Comparison of ENCODE assay signal across 8 cellular contexts in genomic region chr13:76991796-76992547, GRCh38. TPM values are rescaled to one million over a fixed set of nuclear protein-coding genes. Genes with fewer than 3 reads are reported as not detected.
DNase-seq lines count a peak whose midpoint lies in the region; ATAC-seq and TF ChIP-seq lines count a peak whose summit lies in the region.

TSS of gene CLN5 (plus strand) at chr13:76992081. CDS start at chr13:76992099, 18 bp downstream.

- peak; percentile 86 for DNase-seq in NCI-H146 treated with DMSO at 0.1 percent for 48 hours (lab: John Stamatoyannopoulos, UW; ENCODE audit: unreplicated experiment)
- DNase-seq in anterior cingulate cortex (lab: John Stamatoyannopoulos, UW), result peak; percentile 56 to 93 (median 88)
- DNase-seq in right atrium auricular region (ENCODE audit: low spot score), result peak; percentile 95
- peak; percentile 95 to 98 for DNase-seq in psoas muscle

- H3K4me3 ChIP-seq in right atrium auricular region (peak within 1 kb of the TSS; percentile 83 to 87), psoas muscle (peak within 1 kb of the TSS; percentile 86), urinary bladder (ENCODE audit: low read depth, low read length) (peak within 1 kb of the TSS; percentile 80)

- intact Hi-C loops in T-helper 2 cell treated with Interferon-gamma antibody and Interleukin-4, amounts not matched to agents 100 ng/mL and 5 ng/mL, for 36 hours (cut with micrococcal nuclease), result loop anchor here (1.0 to 10.0 kb wide), 9 partner anchors 12 to 1665 kb away; partner anchors contain the start of genes FBXL3, KCTD12, SLAIN1 and UCHL3
- intact Hi-C loops in psoas muscle (cut with DNase I), result loop anchor here in 1 of 2 donors (5.0 kb wide), 1 partner anchor 35 kb away; the partner anchor contains the start of gene FBXL3

- peaks cover 0 to 22% of the 10 kb centered on the region in 2 donors for H3K4me1 ChIP-seq in right atrium auricular region
- H3K4me1 ChIP-seq in psoas muscle, result peaks cover 11% of the 10 kb centered on the region
- H3K4me1 ChIP-seq in urinary bladder (ENCODE audit: insufficient read depth), result no peaks in the 10 kb centered on the region

- TF ChIP-seq CTCF in right atrium auricular region (IDR thresholded peaks at IDR 0.05), result peak in 1 of 2 donors; percentile 22
- TF ChIP-seq CTCF in psoas muscle (IDR thresholded peaks at IDR 0.05), result peak; percentile 8

- WGBS in psoas muscle, 3 donors, result 1% methylated on average over 67 to 73 of the region's 73 CpGs
- under 1% methylated on average over 73 of the region's 73 CpGs for WGBS in urinary bladder

- peaks cover 6% of the 10 kb centered on the region for H3K36me3 ChIP-seq in right atrium auricular region
- peaks cover 2 to 21% of the 10 kb centered on the region in 2 donors for H3K36me3 ChIP-seq in psoas muscle (ENCODE audit: insufficient read depth in 1 of 2, low read depth in 1 of 2)
- no peaks in the 10 kb centered on the region for H3K36me3 ChIP-seq in urinary bladder (ENCODE audit: insufficient read depth)

- ATAC-seq in GM18499 (IDR thresholded peaks at IDR 0.05; ENCODE audit: insufficient read depth, unreplicated experiment) (peak; percentile 71), HG02884 (IDR thresholded peaks at IDR 0.05; ENCODE audit: unreplicated experiment) (peak; percentile 92), psoas muscle (peak; percentile 97 to 99 (median 98))

- H3K9me3 ChIP-seq in right atrium auricular region (no peaks in the 10 kb centered on the region), psoas muscle (no peaks in the 10 kb centered on the region)

- H3K27ac ChIP-seq in right atrium auricular region (peak within 1 kb of the TSS; percentile 96 to 97), psoas muscle (peak within 1 kb of the TSS; percentile 91), urinary bladder (ENCODE audit: low read depth) (peak within 1 kb of the TSS; percentile 97)

- H3K27me3 ChIP-seq in right atrium auricular region, result no peaks in the 10 kb centered on the region
- no peaks in the 10 kb centered on the region for H3K27me3 ChIP-seq in psoas muscle (ENCODE audit: insufficient read depth in 3 of 3, low read length in 2 of 3)

RNA-seq across cellular contexts. Expression of gene CLN5, which starts in this region (rescaled TPM):
- 13.5 and 14.7 TPM in 2 replicates for total RNA-seq in T-helper 2 cell treated with Interferon-gamma antibody and Interleukin-4, amounts not matched to agents 100 ng/mL and 5 ng/mL, for 36 hours
- total RNA-seq in right atrium auricular region (10 to 100 TPM; 15.8 to 18.4 TPM), psoas muscle (1 to 10 TPM; 5.8 to 9.5 (median 8.9) TPM), urinary bladder (43.7 TPM)
- polyA plus RNA-seq in psoas muscle (10 to 100 TPM in 1 of 3 donors, 1 to 10 TPM in 2; 4.9 to 10.6 (median 8.0) TPM), urinary bladder (24.7 TPM)

Comparison
In these comparisons a context has a peak if more than half of its experiments do, and no peak if none do; other contexts are left out.
1. Peak in every context shown above with its lines: DNase-seq, ATAC-seq, H3K4me3 ChIP-seq and H3K27ac ChIP-seq.